ENCODE assay signal across 21 cellular contexts in genomic region chr1:201565024-201565730, GRCh38. TPM values are rescaled to one million over a fixed set of nuclear protein-coding genes. Genes with fewer than 3 reads are reported as not detected.
DNase-seq lines count a peak whose midpoint lies in the region; ATAC-seq and TF ChIP-seq lines count a peak whose summit lies in the region.
"Had no signal": no experiment of that assay in that cellular context is flagged by ENCODE, and none has a peak within 500 bp of the region (broad histone marks: within the 10 kb centered on the region; RNA-seq: fewer than 3 reads in every experiment).

No MANE protein-coding gene starts in this region.

- no peaks in the 10 kb centered on the region for H3F3A ChIP-seq in PC-3 (ENCODE audit: low read length, unreplicated experiment)

- no peak for TF ChIP-seq CTCF in right atrium auricular region (IDR thresholded peaks at IDR 0.05)
- TF ChIP-seq CTCF in testis (IDR thresholded peaks at IDR 0.05): no peak
- TF ChIP-seq CTCF in PC-3 (conservative IDR thresholded peaks at IDR 0.05; ENCODE audit: low read depth, low read length): no peak

- no peak overlapping the region for H3K27ac ChIP-seq in right atrium auricular region
- peak overlapping the region; percentile 87 for H3K27ac ChIP-seq in cingulate gyrus (ENCODE audit: low read depth, low read length)
- no peak overlapping the region for H3K27ac ChIP-seq in testis
- H3K27ac ChIP-seq in PC-3 (ENCODE audit: low read length): no peak overlapping the region
- H3K27ac ChIP-seq: SJCRH30, upper lobe of left lung had no signal

- POLR2A ChIA-PET in PC-3 (lab: Charles Lee; ENCODE audit: unreplicated experiment): no interaction called here

- no peaks in the 10 kb centered on the region for H3K9me3 ChIP-seq in right atrium auricular region
- H3K9me3 ChIP-seq in testis: no peaks in the 10 kb centered on the region
- H3K9me3 ChIP-seq in PC-3 (ENCODE audit: low read length): no peaks in the 10 kb centered on the region
- H3K9me3 ChIP-seq: gastrocnemius medialis, SJCRH30, upper lobe of left lung had no signal

- no peaks in the 10 kb centered on the region for H3K27me3 ChIP-seq in right atrium auricular region
- H3K27me3 ChIP-seq in testis: no peaks in the 10 kb centered on the region
- no peaks in the 10 kb centered on the region for H3K27me3 ChIP-seq in PC-3 (ENCODE audit: low read length)
- H3K27me3 ChIP-seq: gastrocnemius medialis, SJCRH30, upper lobe of left lung had no signal

- no peak overlapping the region for H3K9ac ChIP-seq in PC-3 (ENCODE audit: low read length)

- peak; percentile 19 for ATAC-seq in Right ventricle myocardium superior (ENCODE audit: poor library complexity)
- ATAC-seq in PC-3: no peak
- ATAC-seq: CD8-positive, alpha-beta T cell had no signal

- H3K4me3 ChIP-seq in right atrium auricular region (no peak overlapping the region), testis (no peak overlapping the region), PC-3 (ENCODE audit: low read length) (no peak overlapping the region)
- H3K4me3 ChIP-seq: gastrocnemius medialis, SJCRH30, upper lobe of left lung had no signal

- WGBS in testis, 2 donors: 63 to 78% methylated on average over 11 to 12 of the region's 12 CpGs

- no peaks in the 10 kb centered on the region for H3K79me2 ChIP-seq in PC-3 (ENCODE audit: low read length)

- H4K20me1 ChIP-seq in PC-3 (ENCODE audit: low read length): no peaks in the 10 kb centered on the region

- peaks cover 0 to 72% of the 10 kb centered on the region in 2 donors for H3K4me1 ChIP-seq in right atrium auricular region
- no peaks in the 10 kb centered on the region for H3K4me1 ChIP-seq in testis
- no peaks in the 10 kb centered on the region for H3K4me1 ChIP-seq in PC-3 (ENCODE audit: insufficient read depth, low read length)

- CTCF ChIA-PET in PC-3 (lab: Charles Lee): no interaction called here

- H3K4me2 ChIP-seq in PC-3 (ENCODE audit: low read length): no peak overlapping the region

- no TSS peak for BruUV-seq in PC-3 (replicated peaks; lab: Mats Ljungman, UMichigan)

- DNase-seq in Right ventricle myocardium superior (no peak), right atrium auricular region (ENCODE audit: low spot score) (no peak), middle frontal gyrus (ENCODE audit: extremely low spot score, low spot score) (peak; percentile 78), testis (peak; percentile 86), PC-3 (no peak), GM19238 (ENCODE audit: insufficient read length, low spot score) (no peak), kidney tubule cell (ENCODE audit: low spot score) (no peak)
- DNase-seq: 8988T; activated CD8-positive, alpha-beta memory T cell treated with anti-CD3 and anti-CD28 coated beads, Interleukin-2, amount 50 U/mL, for 4 hours; activated naive CD4-positive, alpha-beta T cell treated with Interleukin-2 at 50 U/mL for 16 hours; CD8-positive, alpha-beta T cell; central memory CD4-positive, alpha-beta T cell; EL; islet precursor cell; naive B cell; NCI-H187 treated with DMSO at 0.1 percent for 48 hours; NCI-H510A; SJCRH30 had no signal

- H2AFZ ChIP-seq in PC-3 (ENCODE audit: low read length): no peak overlapping the region

- H3K9me2 ChIP-seq in PC-3 (replicated peaks; ENCODE audit: low read length): no peaks in the 10 kb centered on the region

- intact Hi-C loops in Right ventricle myocardium superior (cut with DNase I) (no loop called here), testis (cut with DNase I; ENCODE audit: low total_unique reads) (loop anchor here (10.0 kb wide), 2 partner anchors 140 to 230 kb away; no protein-coding TSS in a partner anchor), PC-3 (cut with micrococcal nuclease) (no loop called here)

- H3K36me3 ChIP-seq in right atrium auricular region: no peaks in the 10 kb centered on the region
- H3K36me3 ChIP-seq in testis (ENCODE audit: low read depth, missing control alignments): no peaks in the 10 kb centered on the region
- no peaks in the 10 kb centered on the region for H3K36me3 ChIP-seq in PC-3 (ENCODE audit: low read depth, low read length)
- H3K36me3 ChIP-seq: gastrocnemius medialis, upper lobe of left lung had no signal

- no peak for TF ChIP-seq POLR2A in testis (IDR thresholded peaks at IDR 0.05)

RNA-seq across cellular contexts. Expression of gene NAV1, which starts 26.2 kb away (rescaled TPM):
- 66.6 TPM for total RNA-seq in Right ventricle myocardium superior
- 10 to 100 TPM; 16.3 to 32.1 TPM for total RNA-seq in right atrium auricular region
- 10 to 100 TPM; 52.5 to 56.8 TPM for total RNA-seq in testis
- polyA plus RNA-seq in testis (ENCODE audit: insufficient read depth, low read depth, low replicate concordance): 22.0 TPM
- 2.6 and 6.5 TPM in 2 replicates for total RNA-seq in PC-3 (2014; rRNA removed)

RNA-seq across cellular contexts. Expression of gene CSRP1, which starts 58.3 kb away (rescaled TPM):
- total RNA-seq in Right ventricle myocardium superior (53.1 TPM), right atrium auricular region (100 to 1,000 TPM; 138 to 719 TPM), testis (100 to 1,000 TPM; 103 to 123 TPM), PC-3 (2014; rRNA removed) (147 and 189 TPM in 2 replicates)
- 217 TPM for polyA plus RNA-seq in testis (ENCODE audit: insufficient read depth, low read depth, low replicate concordance)

Comparison
In these comparisons a context has a peak if more than half of its experiments do, and no peak if none do; other contexts are left out.
1. DNase-seq: peak in middle frontal gyrus (single experiment) and testis (single experiment); none in Right ventricle myocardium superior (single experiment), right atrium auricular region (single experiment), PC-3 (single experiment), GM19238 (single experiment) and kidney tubule cell (single experiment).